11 cellular contexts compared by ENCODE assay signal in genomic region chr19:16368385-16369305, GRCh38. TPM values are rescaled to one million over a fixed set of nuclear protein-coding genes. Genes with fewer than 3 reads are reported as not detected.
DNase-seq lines count a peak whose midpoint lies in the region; ATAC-seq and TF ChIP-seq lines count a peak whose summit lies in the region.
"Had no signal": no experiment of that assay in that cellular context is flagged by ENCODE, and none has a peak within 500 bp of the region (broad histone marks: within the 10 kb centered on the region; RNA-seq: fewer than 3 reads in every experiment).

No MANE protein-coding gene starts in this region.

- no peak overlapping the region for H3K27ac Mint-ChIP-seq in central memory CD8-positive, alpha-beta T cell (ENCODE audit: low read depth)

- H3K9me3 ChIP-seq in cardiac muscle cell (ENCODE audit: low read depth) (no peaks in the 10 kb centered on the region), heart right ventricle (no peaks in the 10 kb centered on the region)
- H3K9me3 ChIP-seq: adrenal gland, left lung had no signal

- H3K4me3 ChIP-seq in cardiac muscle cell: no peak overlapping the region
- H3K4me3 ChIP-seq in heart right ventricle: no peak overlapping the region
- H3K4me3 ChIP-seq: adrenal gland, left lung had no signal

- ATAC-seq in heart right ventricle: no peak
- peak; percentile 27 for ATAC-seq in central memory CD8-positive, alpha-beta T cell (replicated peaks; ENCODE audit: extremely low read depth, poor library complexity, severe bottlenecking)
- ATAC-seq: left lung had no signal

- H3K27ac ChIP-seq in cardiac muscle cell (peak overlapping the region; percentile 20), heart right ventricle (peak overlapping the region in 1 of 10 donors; percentile 83)
- H3K27ac ChIP-seq: left lung had no signal

- peaks cover 11% of the 10 kb centered on the region for H3K4me1 Mint-ChIP-seq in central memory CD8-positive, alpha-beta T cell

- intact Hi-C loops in heart right ventricle (cut with DNase I): no loop called here

- TF ChIP-seq CTCF in cardiac muscle cell (IDR thresholded peaks at IDR 0.05; ENCODE audit: low read depth, low read length): no peak
- TF ChIP-seq CTCF in heart right ventricle (IDR thresholded peaks at IDR 0.05): no peak

- H3K36me3 Mint-ChIP-seq in central memory CD8-positive, alpha-beta T cell (ENCODE audit: insufficient read depth): peaks cover 24% of the 10 kb centered on the region

- H3K4me3 Mint-ChIP-seq in central memory CD8-positive, alpha-beta T cell: no peak overlapping the region

- H3K36me3 ChIP-seq in cardiac muscle cell (no peaks in the 10 kb centered on the region), heart right ventricle (peaks cover 0 to 24% (median 0%) of the 10 kb centered on the region in 9 donors)
- H3K36me3 ChIP-seq: adrenal gland had no signal

- H3K27me3 ChIP-seq in cardiac muscle cell (no peaks in the 10 kb centered on the region), heart right ventricle (no peaks in the 10 kb centered on the region)
- H3K27me3 ChIP-seq: adrenal gland, left lung had no signal

- H3K9me3 Mint-ChIP-seq in central memory CD8-positive, alpha-beta T cell: no peaks in the 10 kb centered on the region

- H3K4me1 ChIP-seq in cardiac muscle cell (ENCODE audit: low read depth): peaks cover 16% of the 10 kb centered on the region
- peaks cover 12 to 89% (median 33%) of the 10 kb centered on the region in 9 donors for H3K4me1 ChIP-seq in heart right ventricle

- WGBS in heart right ventricle, 2 donors: 78 to 80% methylated on average over 18 of the region's 18 CpGs

- no peak for DNase-seq in cardiac muscle cell (ENCODE audit: low read depth in 1 of 2, low spot score in 1 of 2)
- no peak for DNase-seq in heart right ventricle
- peak; percentile 51 to 70 for DNase-seq in activated CD4-positive, alpha-beta T cell treated with anti-CD3 and anti-CD28 coated beads for 4 hours
- DNase-seq in central memory CD8-positive, alpha-beta T cell (ENCODE audit: low spot score in 2 of 2): peak; percentile 51 to 67
- peak; percentile 75 to 97 (median 92) for DNase-seq in stimulated activated naive CD4-positive, alpha-beta T cell (lab: John Stamatoyannopoulos, UW)
- no peak for DNase-seq in NCI-H345 (lab: John Stamatoyannopoulos, UW)
- no peak for DNase-seq in NCI-H774 (lab: John Stamatoyannopoulos, UW)
- no peak for DNase-seq in DMS153 treated with DMSO at 0.1 percent for 48 hours (lab: John Stamatoyannopoulos, UW; ENCODE audit: unreplicated experiment)
- DNase-seq: NCI-H2029 treated with DMSO at 0.1 percent for 48 hours had no signal

- no peaks in the 10 kb centered on the region for H3K27me3 Mint-ChIP-seq in central memory CD8-positive, alpha-beta T cell

RNA-seq across cellular contexts. Expression of gene KLF2, which starts 44.0 kb away (rescaled TPM):
- 7.8 and 13.4 TPM in 2 replicates for total RNA-seq in cardiac muscle cell
- polyA plus RNA-seq in cardiac muscle cell: 10.9 and 12.1 TPM in 2 replicates
- total RNA-seq in heart right ventricle: 10 to 100 TPM; 25.5 to 76.2 (median 50.4) TPM
- polyA plus RNA-seq in heart right ventricle: 10 to 100 TPM; 22.4 to 73.5 TPM

Comparison
In these comparisons a context has a peak if more than half of its experiments do, and no peak if none do; other contexts are left out.
1. DNase-seq: peak in activated CD4-positive, alpha-beta T cell treated with anti-CD3 and anti-CD28 coated beads for 4 hours (2 of 2), central memory CD8-positive, alpha-beta T cell (2 of 2) and stimulated activated naive CD4-positive, alpha-beta T cell (6 of 6); none in cardiac muscle cell (0 of 2), heart right ventricle (0 of 2), NCI-H345 (single experiment), NCI-H774 (single experiment) and DMS153 treated with DMSO at 0.1 percent for 48 hours (single experiment).